Comparison of ENCODE assay signal across 10 cellular contexts in the genomic region with DNA sequence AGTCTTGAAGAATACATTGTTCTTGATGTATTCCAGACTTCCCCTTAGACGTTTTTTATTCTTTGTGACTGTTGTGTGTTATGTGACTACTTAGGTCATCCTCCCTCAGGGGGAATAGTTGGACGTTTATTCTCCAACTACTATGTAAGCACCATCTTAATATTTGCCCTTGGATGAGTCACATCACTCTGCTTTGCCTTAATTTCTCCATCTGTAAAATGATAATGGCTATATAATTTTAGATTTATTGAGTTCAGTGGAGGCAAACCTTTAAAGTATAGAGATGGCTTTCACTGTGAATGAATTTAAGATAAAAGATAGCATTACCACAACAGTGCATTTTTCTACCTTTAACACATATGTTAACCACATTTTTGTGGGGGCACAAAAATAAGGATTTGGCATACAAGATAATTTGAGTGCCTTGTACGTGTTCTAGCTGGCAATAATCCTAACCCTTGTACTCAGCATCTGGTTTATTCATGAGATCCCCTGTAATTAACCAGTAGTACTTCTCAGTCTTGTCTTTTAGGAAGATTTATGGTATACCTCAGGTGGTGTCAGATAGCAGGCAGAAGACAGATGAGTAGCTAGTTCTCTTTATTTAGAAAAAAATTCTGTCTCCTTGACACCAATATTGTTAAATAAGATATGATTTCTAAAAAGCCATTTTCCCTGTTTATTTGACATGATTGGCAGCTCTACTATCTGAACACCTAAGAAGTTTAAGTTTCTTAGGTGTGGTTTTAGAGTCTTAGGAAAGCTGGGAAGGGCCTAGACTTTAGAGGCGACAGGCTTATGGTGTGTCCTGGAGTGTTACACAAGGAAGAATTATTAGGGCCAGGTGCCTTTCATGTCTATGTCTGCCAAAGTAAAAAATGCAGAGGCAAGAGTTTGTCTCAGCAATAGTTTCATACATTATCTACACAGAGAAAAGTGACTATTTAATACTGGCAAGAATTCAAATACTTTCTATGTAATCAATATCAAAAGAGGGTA.
DNase-seq lines count a peak whose midpoint lies in the region; ATAC-seq and TF ChIP-seq lines count a peak whose summit lies in the region.
"Had no signal": no experiment of that assay in that cellular context is flagged by ENCODE, and none has a peak within 500 bp of the region (broad histone marks: within the 10 kb centered on the region; RNA-seq: fewer than 3 reads in every experiment).

No MANE protein-coding gene starts in this region.

- H3K27me3 ChIP-seq in mammary epithelial cell (ENCODE audit: insufficient read depth, low read length): no peaks in the 10 kb centered on the region
- H3K27me3 ChIP-seq in rectal smooth muscle tissue (ENCODE audit: control insufficient read depth, insufficient read depth, low read length): no peaks in the 10 kb centered on the region
- H3K27me3 ChIP-seq: esophagus squamous epithelium had no signal

- CTCF ChIA-PET in mammary epithelial cell (lab: Charles Lee; ENCODE audit: low non-redundant PET): no interaction called here

- no peak overlapping the region for H3K9ac ChIP-seq in mammary epithelial cell (ENCODE audit: insufficient read depth, low read length)
- no peak overlapping the region for H3K9ac ChIP-seq in rectal smooth muscle tissue (ENCODE audit: low read length)

- no peaks in the 10 kb centered on the region for H3K79me2 ChIP-seq in mammary epithelial cell (ENCODE audit: insufficient read depth, low read length)

- dilution Hi-C loops in mammary epithelial cell (cut with HindIII; ENCODE audit: low sequenced_read_pairs): no loop called here

- H2AFZ ChIP-seq in mammary epithelial cell (ENCODE audit: low read depth, low read length): no peak overlapping the region

- 25% methylated on average over 4 of the region's 4 CpGs for WGBS in mammary epithelial cell (ENCODE audit: low coverage, missing lambda C conversion rate)

- H3K9me3 ChIP-seq in mammary epithelial cell (replicated peaks; ENCODE audit: insufficient read depth, low read length): no peaks in the 10 kb centered on the region
- H3K9me3 ChIP-seq: esophagus squamous epithelium had no signal

- in situ Hi-C loops in mammary epithelial cell (cut with MboI; ENCODE audit: low sequenced_read_pairs in 2 of 2): no loop called here

- no peak for TF ChIP-seq CTCF in HFF-Myc (IDR thresholded peaks at IDR 0.05; ENCODE audit: low read depth, low read length, missing control alignments)
- TF ChIP-seq CTCF in mammary epithelial cell (conservative IDR thresholded peaks at IDR 0.05 in 1 of 2, IDR thresholded peaks at IDR 0.05 in 1 of 2; ENCODE audit: extremely low read depth in 1 of 2, insufficient read depth in 1 of 2, low read depth in 1 of 2, low read length in 2 of 2): no peak

- ATAC-seq in GM19395 (IDR thresholded peaks at IDR 0.05; ENCODE audit: unreplicated experiment): no peak
- ATAC-seq in GM18867 (IDR thresholded peaks at IDR 0.05; ENCODE audit: unreplicated experiment): no peak

- H3K27ac ChIP-seq in mammary epithelial cell (ENCODE audit: insufficient read depth, low read depth, low read length) (no peak overlapping the region), rectal smooth muscle tissue (ENCODE audit: low read depth, low read length) (peak overlapping the region; percentile 66)

- peak; percentile 90 for DNase-seq in HFF-Myc (ENCODE audit: extremely low read depth, low read depth)
- peak; percentile 49 for DNase-seq in NCI-H2227 (lab: John Stamatoyannopoulos, UW; ENCODE audit: unreplicated experiment)
- peak; percentile 50 for DNase-seq in mammary epithelial cell
- DNase-seq in NOMO-1 treated with DMSO at 0.1 percent for 48 hours (lab: John Stamatoyannopoulos, UW; ENCODE audit: unreplicated experiment): no peak
- no peak for DNase-seq in hepatic stellate cell (ENCODE audit: low spot score)
- DNase-seq: activated effector memory CD4-positive, alpha-beta T cell treated with Interleukin-2 at 50 U/mL for 16 hours; esophagus squamous epithelium had no signal

- H3K4me1 ChIP-seq in mammary epithelial cell (ENCODE audit: insufficient read depth, low read length): peaks cover 15% of the 10 kb centered on the region
- H3K4me1 ChIP-seq in rectal smooth muscle tissue (ENCODE audit: control insufficient read depth, insufficient read depth, low read length): peaks cover 12% of the 10 kb centered on the region

- intact Hi-C loops in mammary epithelial cell (cut with micrococcal nuclease): no loop called here

- no peak overlapping the region for H3K4me3 ChIP-seq in HFF-Myc (replicated peaks; ENCODE audit: low read depth, low read length)
- H3K4me3 ChIP-seq in mammary epithelial cell (replicated peaks in 1 of 3; ENCODE audit: insufficient read depth in 1 of 3, low read depth in 2 of 3, low read length in 3 of 3): no peak overlapping the region
- H3K4me3 ChIP-seq in rectal smooth muscle tissue (ENCODE audit: low read length): no peak overlapping the region
- H3K4me3 ChIP-seq: esophagus squamous epithelium had no signal

- peak overlapping the region; percentile 19 for H3K4me2 ChIP-seq in mammary epithelial cell (ENCODE audit: insufficient read depth, low read depth, low read length)

- no peaks in the 10 kb centered on the region for H4K20me1 ChIP-seq in mammary epithelial cell (ENCODE audit: insufficient read depth, low read length)

- H3K36me3 ChIP-seq in mammary epithelial cell (ENCODE audit: insufficient read depth, low read length) (no peaks in the 10 kb centered on the region), rectal smooth muscle tissue (ENCODE audit: control insufficient read depth, insufficient read depth, low read length) (no peaks in the 10 kb centered on the region)
- H3K36me3 ChIP-seq: esophagus squamous epithelium had no signal

- no TSS peak for BruUV-seq in mammary epithelial cell (replicated peaks; lab: Mats Ljungman, UMichigan)

Comparison
In these comparisons a context has a peak if more than half of its experiments do, and no peak if none do; other contexts are left out.
1. DNase-seq: peak in HFF-Myc (single experiment), NCI-H2227 (single experiment) and mammary epithelial cell (single experiment); none in NOMO-1 treated with DMSO at 0.1 percent for 48 hours (single experiment) and hepatic stellate cell (single experiment).